Comparison of ENCODE assay signal across 8 cellular contexts in the genomic region with DNA sequence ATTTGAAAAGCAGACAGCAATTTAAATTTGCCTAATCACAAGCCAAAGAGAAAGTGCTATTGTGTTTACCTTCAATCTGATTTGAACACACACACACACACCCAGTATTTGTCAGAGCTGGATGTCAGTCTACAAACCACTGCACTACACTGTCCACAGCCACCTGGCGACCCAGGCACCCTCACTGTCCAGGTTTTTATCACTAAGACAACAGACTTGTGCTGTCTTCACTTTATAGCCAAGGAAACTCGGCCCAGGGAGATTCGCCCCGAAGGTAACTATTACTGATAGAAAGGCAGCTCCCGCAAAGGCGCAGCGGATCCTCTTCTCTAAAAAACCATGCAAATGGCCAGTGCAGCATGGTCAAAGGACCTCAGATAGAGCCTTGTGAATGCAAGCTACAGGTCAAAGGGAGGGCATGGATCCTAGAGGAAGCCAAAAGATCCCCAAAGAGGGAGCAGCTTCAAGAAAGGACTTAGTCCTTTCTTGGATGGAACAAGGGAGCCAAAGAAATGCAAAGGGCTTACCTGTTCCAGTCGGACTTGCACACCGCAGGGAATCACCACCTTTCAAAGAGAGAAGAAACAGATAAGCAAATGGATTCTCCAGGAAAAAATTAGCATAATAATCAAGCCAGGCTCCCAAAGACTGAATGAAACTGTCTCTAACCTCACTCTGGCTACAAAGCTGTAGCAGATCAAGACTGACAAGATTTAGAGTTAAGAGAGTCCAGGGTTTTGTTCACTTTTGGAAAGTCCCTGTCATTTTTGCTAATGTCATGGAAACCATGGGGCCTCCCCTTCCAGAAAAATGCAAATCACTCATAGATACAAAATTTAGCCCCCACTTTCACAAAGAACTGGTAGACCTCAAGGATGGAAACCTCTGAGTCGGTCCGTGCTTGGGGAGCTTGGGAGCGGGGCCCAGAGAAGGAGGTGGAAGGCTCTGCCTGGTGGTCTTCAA.
DNase-seq lines count a peak whose midpoint lies in the region; ATAC-seq and TF ChIP-seq lines count a peak whose summit lies in the region.

No MANE protein-coding gene starts in this region.

- H3F3A ChIP-seq in GM23338 (replicated peaks; ENCODE audit: low read depth): 0 out of 2 replicates have a peak, but pooled peaks cover 8% of the 10 kb centered on the region

- ATAC-seq in GM23338 (peak; percentile 91), HG03097 (IDR thresholded peaks at IDR 0.05; ENCODE audit: low FRiP score, unreplicated experiment) (no peak)

- H3K4me3 ChIP-seq in GM23338: 0 out of 2 replicates have a peak overlapping the region, but pooled peaks have one; percentile 22
- H3K4me3 ChIP-seq in OCI-LY3 (ENCODE audit: low read length): peak overlapping the region; percentile 77
- no peak overlapping the region for H3K4me3 ChIP-seq in muscle layer of duodenum (ENCODE audit: low read depth in 1 of 2, low read length in 2 of 2)
- H3K4me3 ChIP-seq in suprapubic skin: no peak overlapping the region
- no peak overlapping the region for H3K4me3 ChIP-seq in esophagus muscularis mucosa

- peaks cover 19% of the 10 kb centered on the region for H3K4me1 ChIP-seq in GM23338 (ENCODE audit: insufficient read depth)
- H3K4me1 ChIP-seq in OCI-LY3 (ENCODE audit: low read length): peaks cover 42% of the 10 kb centered on the region
- peaks cover 34 to 44% of the 10 kb centered on the region in 2 donors for H3K4me1 ChIP-seq in muscle layer of duodenum (ENCODE audit: control insufficient read depth in 1 of 2, insufficient read depth in 2 of 2, low read length in 2 of 2)
- peaks cover 44% of the 10 kb centered on the region for H3K4me1 ChIP-seq in suprapubic skin
- H3K4me1 ChIP-seq in esophagus muscularis mucosa: peaks cover 71 to 90% (median 76%) of the 10 kb centered on the region in 4 donors

- peaks cover 46% of the 10 kb centered on the region for H3K4me1 Mint-ChIP-seq in GM23338

- H3K36me3 Mint-ChIP-seq in GM23338 (ENCODE audit: low read depth): peaks cover 10% of the 10 kb centered on the region

- peak overlapping the region; percentile 45; the same call in 2 of the 3 replicates for H3K4me3 Mint-ChIP-seq in GM23338

- H3K4me2 ChIP-seq in GM23338: peak overlapping the region; percentile 55
- peak overlapping the region; percentile 95 for H3K4me2 ChIP-seq in OCI-LY3 (ENCODE audit: low read length)

- WGBS in suprapubic skin: 87% methylated on average over 12 of the region's 12 CpGs
- WGBS in esophagus muscularis mucosa: 94% methylated on average over 12 of the region's 12 CpGs

- intact Hi-C loops in esophagus muscularis mucosa (cut with DNase I): no loop called here

- H4K20me1 ChIP-seq in GM23338 (replicated peaks; ENCODE audit: insufficient read depth): peaks cover 51% of the 10 kb centered on the region
- H4K20me1 ChIP-seq in OCI-LY3 (ENCODE audit: insufficient read depth, low read length): no peaks in the 10 kb centered on the region

- peaks cover 18% of the 10 kb centered on the region for H3K79me2 ChIP-seq in GM23338 (replicated peaks; ENCODE audit: insufficient read depth)
- H3K79me2 ChIP-seq in OCI-LY3 (ENCODE audit: low read length): peaks cover 7% of the 10 kb centered on the region; the same call in 1 of the 2 replicates

- H3K27ac Mint-ChIP-seq in GM23338: no peak overlapping the region

- TF ChIP-seq CTCF in GM13976 (IDR thresholded peaks at IDR 0.05; ENCODE audit: borderline replicate concordance, control extremely low read depth, extremely low read depth, insufficient read depth, missing control alignments): no peak
- TF ChIP-seq CTCF in GM23338 (conservative IDR thresholded peaks at IDR 0.05; ENCODE audit: low read depth in 2 of 2): no peak
- TF ChIP-seq CTCF in OCI-LY3 (IDR thresholded peaks at IDR 0.05; ENCODE audit: low read depth, low read length): no peak
- TF ChIP-seq CTCF in suprapubic skin (IDR thresholded peaks at IDR 0.05): no peak
- TF ChIP-seq CTCF in esophagus muscularis mucosa (IDR thresholded peaks at IDR 0.05): no peak

- peaks cover 69% of the 10 kb centered on the region for H3K27me3 Mint-ChIP-seq in GM23338 (ENCODE audit: insufficient read depth, low read depth, poor library complexity)

- H3K9me3 ChIP-seq in OCI-LY3 (ENCODE audit: insufficient read depth, low read length) (no peaks in the 10 kb centered on the region), muscle layer of duodenum (ENCODE audit: control insufficient read depth in 1 of 2, low read length in 2 of 2) (no peaks in the 10 kb centered on the region), suprapubic skin (no peaks in the 10 kb centered on the region), esophagus muscularis mucosa (no peaks in the 10 kb centered on the region)

- H3K27ac ChIP-seq in GM23338 (ENCODE audit: low read depth) (no peak overlapping the region), OCI-LY3 (ENCODE audit: low read length) (peak overlapping the region; percentile 67), muscle layer of duodenum (ENCODE audit: low read length) (peak overlapping the region; percentile 48), suprapubic skin (no peak overlapping the region), esophagus muscularis mucosa (replicated peaks in 1 of 4) (peak overlapping the region in 1 of 4 donors; percentile 57)

- H3K36me3 ChIP-seq in GM23338 (ENCODE audit: insufficient read depth) (no peaks in the 10 kb centered on the region), OCI-LY3 (replicated peaks; ENCODE audit: low read depth, low read length) (no peaks in the 10 kb centered on the region), muscle layer of duodenum (ENCODE audit: control insufficient read depth in 1 of 2, insufficient read depth in 2 of 2, low read length in 2 of 2) (no peaks in the 10 kb centered on the region), suprapubic skin (no peaks in the 10 kb centered on the region), esophagus muscularis mucosa (no peaks in the 10 kb centered on the region)

- in situ Hi-C loops in GM13976 (cut with MboI; ENCODE audit: low sequenced_read_pairs, unreplicated experiment): no loop called here

- H3K27me3 ChIP-seq in GM23338 (ENCODE audit: insufficient read depth): peaks cover 55% of the 10 kb centered on the region
- H3K27me3 ChIP-seq in OCI-LY3 (ENCODE audit: low read depth, low read length): no peaks in the 10 kb centered on the region
- no peaks in the 10 kb centered on the region for H3K27me3 ChIP-seq in muscle layer of duodenum (ENCODE audit: low read depth, low read length)
- no peaks in the 10 kb centered on the region for H3K27me3 ChIP-seq in suprapubic skin
- no peaks in the 10 kb centered on the region for H3K27me3 ChIP-seq in esophagus muscularis mucosa

- peaks cover 9% of the 10 kb centered on the region; the same call in 2 of the 3 replicates for H3K9me3 Mint-ChIP-seq in GM23338

- DNase-seq in GM13976 (ENCODE audit: low spot score): peak; percentile 78
- DNase-seq in GM23338 (ENCODE audit: low spot score): peak; percentile 77
- no peak for DNase-seq in suprapubic skin (ENCODE audit: low spot score in 2 of 2)
- no peak for DNase-seq in esophagus muscularis mucosa (ENCODE audit: extremely low spot score)
- no peak for DNase-seq in SHP77 (lab: John Stamatoyannopoulos, UW)

- H3K9me2 ChIP-seq in GM23338 (ENCODE audit: insufficient read depth): no peaks in the 10 kb centered on the region

- TF ChIP-seq POLR2A in suprapubic skin (IDR thresholded peaks at IDR 0.05) (no peak), esophagus muscularis mucosa (IDR thresholded peaks at IDR 0.05; ENCODE audit: low read depth) (no peak)

- H3K9ac ChIP-seq in OCI-LY3 (ENCODE audit: low read length): peak overlapping the region; percentile 53

- no peak overlapping the region for H2AFZ ChIP-seq in GM23338
- H2AFZ ChIP-seq in OCI-LY3 (ENCODE audit: low read depth, low read length): no peak overlapping the region

- no peak for TF ChIP-seq EP300 in suprapubic skin (IDR thresholded peaks at IDR 0.05)
- TF ChIP-seq EP300 in esophagus muscularis mucosa (IDR thresholded peaks at IDR 0.05): no peak

TF ChIP-seq in GM23338, 12 proteins besides CTCF, POLR2A, EP300 and RAD21 (continues in another document):
- TF ChIP-seq NANOG (IDR thresholded peaks at IDR 0.05; ENCODE audit: borderline replicate concordance): peak; percentile 59; the same call in 1 of the 2 replicates
- TF ChIP-seq, protein P1, sequence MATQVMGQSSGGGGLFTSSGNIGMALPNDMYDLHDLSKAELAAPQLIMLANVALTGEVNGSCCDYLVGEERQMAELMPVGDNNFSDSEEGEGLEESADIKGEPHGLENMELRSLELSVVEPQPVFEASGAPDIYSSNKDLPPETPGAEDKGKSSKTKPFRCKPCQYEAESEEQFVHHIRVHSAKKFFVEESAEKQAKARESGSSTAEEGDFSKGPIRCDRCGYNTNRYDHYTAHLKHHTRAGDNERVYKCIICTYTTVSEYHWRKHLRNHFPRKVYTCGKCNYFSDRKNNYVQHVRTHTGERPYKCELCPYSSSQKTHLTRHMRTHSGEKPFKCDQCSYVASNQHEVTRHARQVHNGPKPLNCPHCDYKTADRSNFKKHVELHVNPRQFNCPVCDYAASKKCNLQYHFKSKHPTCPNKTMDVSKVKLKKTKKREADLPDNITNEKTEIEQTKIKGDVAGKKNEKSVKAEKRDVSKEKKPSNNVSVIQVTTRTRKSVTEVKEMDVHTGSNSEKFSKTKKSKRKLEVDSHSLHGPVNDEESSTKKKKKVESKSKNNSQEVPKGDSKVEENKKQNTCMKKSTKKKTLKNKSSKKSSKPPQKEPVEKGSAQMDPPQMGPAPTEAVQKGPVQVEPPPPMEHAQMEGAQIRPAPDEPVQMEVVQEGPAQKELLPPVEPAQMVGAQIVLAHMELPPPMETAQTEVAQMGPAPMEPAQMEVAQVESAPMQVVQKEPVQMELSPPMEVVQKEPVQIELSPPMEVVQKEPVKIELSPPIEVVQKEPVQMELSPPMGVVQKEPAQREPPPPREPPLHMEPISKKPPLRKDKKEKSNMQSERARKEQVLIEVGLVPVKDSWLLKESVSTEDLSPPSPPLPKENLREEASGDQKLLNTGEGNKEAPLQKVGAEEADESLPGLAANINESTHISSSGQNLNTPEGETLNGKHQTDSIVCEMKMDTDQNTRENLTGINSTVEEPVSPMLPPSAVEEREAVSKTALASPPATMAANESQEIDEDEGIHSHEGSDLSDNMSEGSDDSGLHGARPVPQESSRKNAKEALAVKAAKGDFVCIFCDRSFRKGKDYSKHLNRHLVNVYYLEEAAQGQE (IDR thresholded peaks at IDR 0.05; ENCODE audit: unreplicated experiment): no peak
- TF ChIP-seq, protein P2, sequence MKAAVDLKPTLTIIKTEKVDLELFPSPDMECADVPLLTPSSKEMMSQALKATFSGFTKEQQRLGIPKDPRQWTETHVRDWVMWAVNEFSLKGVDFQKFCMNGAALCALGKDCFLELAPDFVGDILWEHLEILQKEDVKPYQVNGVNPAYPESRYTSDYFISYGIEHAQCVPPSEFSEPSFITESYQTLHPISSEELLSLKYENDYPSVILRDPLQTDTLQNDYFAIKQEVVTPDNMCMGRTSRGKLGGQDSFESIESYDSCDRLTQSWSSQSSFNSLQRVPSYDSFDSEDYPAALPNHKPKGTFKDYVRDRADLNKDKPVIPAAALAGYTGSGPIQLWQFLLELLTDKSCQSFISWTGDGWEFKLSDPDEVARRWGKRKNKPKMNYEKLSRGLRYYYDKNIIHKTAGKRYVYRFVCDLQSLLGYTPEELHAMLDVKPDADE (IDR thresholded peaks at IDR 0.05): no peak
- TF ChIP-seq POLR2AphosphoS5 (IDR thresholded peaks at IDR 0.05; ENCODE audit: low read depth): 0 out of 2 replicates have a peak, but pooled peaks have one; percentile 37

Comparison
In these comparisons a context has a peak if more than half of its experiments do, and no peak if none do; other contexts are left out.
1. DNase-seq: peak in GM13976 (single experiment) and GM23338 (single experiment); none in suprapubic skin (0 of 2), esophagus muscularis mucosa (single experiment) and SHP77 (0 of 2).
2. H3K27ac ChIP-seq: peak in OCI-LY3 (single experiment) and muscle layer of duodenum (single experiment); none in GM23338 (single experiment) and suprapubic skin (single experiment).
3. H3K4me3 ChIP-seq: peak in GM23338 (single experiment) and OCI-LY3 (single experiment); none in muscle layer of duodenum (0 of 2), suprapubic skin (single experiment) and esophagus muscularis mucosa (0 of 4).